ENCODE assay signal across 1 cellular context in genomic region chr14:52920411-52920810, GRCh38. TPM values are rescaled to one million over a fixed set of nuclear protein-coding genes. Genes with fewer than 3 reads are reported as not detected.
"Had no signal": no experiment of that assay in that cellular context is flagged by ENCODE, and none has a peak within 500 bp of the region (broad histone marks: within the 10 kb centered on the region; RNA-seq: fewer than 3 reads in every experiment).

No MANE protein-coding gene starts in this region.

RNA-seq across cellular contexts. Expression of gene FERMT2, which starts 30.4 kb away (rescaled TPM):
- polyA plus RNA-seq: naive thymus-derived CD4-positive, alpha-beta T cell had no signal
